In the genomic region with DNA sequence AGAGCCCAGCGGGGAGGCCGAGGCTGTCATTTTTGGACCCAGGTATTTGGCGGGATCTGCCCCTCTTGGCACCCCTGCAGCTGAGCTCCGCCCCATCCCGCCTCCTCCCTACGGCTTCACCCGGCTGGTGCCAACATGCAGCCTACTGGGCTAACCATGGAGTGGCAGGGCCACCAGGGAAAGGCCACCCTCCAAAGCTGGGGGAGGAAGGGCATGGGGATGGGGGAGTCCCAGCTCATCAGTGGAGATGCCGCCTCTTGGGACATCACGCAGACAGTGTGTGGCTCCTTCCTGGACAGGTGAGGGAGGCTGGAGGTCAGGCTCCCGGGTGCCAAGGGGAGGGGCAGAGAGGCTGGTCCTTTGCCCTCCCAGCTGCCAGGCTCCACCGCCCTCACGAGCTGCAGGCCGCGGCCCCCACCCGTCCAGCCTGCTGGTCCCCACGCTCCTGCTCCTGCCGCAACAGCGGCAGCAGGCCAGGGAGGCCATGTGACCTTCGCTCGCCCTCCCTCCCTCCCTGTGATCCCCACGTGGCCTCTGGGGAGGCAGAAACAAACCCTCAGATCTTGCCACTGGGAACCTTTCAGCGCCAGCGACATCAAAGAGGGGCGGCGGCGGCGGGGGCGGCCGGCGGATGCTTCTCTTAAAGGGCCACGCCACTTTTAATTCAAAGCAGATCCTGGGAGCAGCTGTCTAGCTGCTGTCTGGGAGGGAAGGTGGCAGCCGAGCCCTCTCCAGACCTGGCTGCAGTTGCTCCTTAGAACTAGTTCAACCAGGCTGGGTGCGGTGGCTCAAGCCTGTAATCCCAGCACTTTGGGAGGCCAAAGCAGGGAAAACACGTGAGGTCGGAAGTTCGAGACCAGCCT, we compare ENCODE assay signal across 8 cellular contexts. TPM values are rescaled to one million over a fixed set of nuclear protein-coding genes. Genes with fewer than 3 reads are reported as not detected.
DNase-seq lines count a peak whose midpoint lies in the region; ATAC-seq, FAIRE-seq and TF ChIP-seq lines count a peak whose summit lies in the region.

No MANE protein-coding gene starts in this region.

- H3K27ac Mint-ChIP-seq in T-helper 2 cell treated with Interferon-gamma antibody and Interleukin-4, amounts not matched to agents 5 μg/mL and 100 μg/mL, for 36 hours = peak overlapping the region; percentile 15

- no peaks in the 10 kb centered on the region for H3K9me3 ChIP-seq in iPS-18a (ENCODE audit: control insufficient read depth, low read depth, low read length)
- no peaks in the 10 kb centered on the region for H3K9me3 ChIP-seq in spleen

- no peak for TF ChIP-seq CTCF in spleen (IDR thresholded peaks at IDR 0.05 in 8 of 11, conservative IDR thresholded peaks at IDR 0.05 in 3 of 11)

- H3K4me3 ChIP-seq in iPS-18a (ENCODE audit: low read length) (peak overlapping the region; percentile 10), spleen (peak overlapping the region in 6 of 8 donors; percentile 9 to 60 (median 28))

- H3K27me3 Mint-ChIP-seq in T-helper 2 cell treated with Interferon-gamma antibody and Interleukin-4, amounts not matched to agents 5 μg/mL and 100 μg/mL, for 36 hours (ENCODE audit: low read depth) = peaks cover 25% of the 10 kb centered on the region

- H3K4me3 Mint-ChIP-seq in T-helper 2 cell treated with Interferon-gamma antibody and Interleukin-4, amounts not matched to agents 5 μg/mL and 100 μg/mL, for 36 hours = peak overlapping the region; percentile 66

- H3K4me1 ChIP-seq in iPS-18a (ENCODE audit: control insufficient read depth, low read depth, low read length) = peaks cover 10% of the 10 kb centered on the region
- peaks cover 18 to 39% (median 24%) of the 10 kb centered on the region in 6 donors for H3K4me1 ChIP-seq in spleen

- no peak for ATAC-seq in HG03439 (IDR thresholded peaks at IDR 0.05; ENCODE audit: unreplicated experiment)
- ATAC-seq in HG02885 (IDR thresholded peaks at IDR 0.05; ENCODE audit: poor library complexity, unreplicated experiment) = no peak

- 12 to 18% (median 13%) methylated on average over 29 to 36 of the region's 36 CpGs for WGBS in spleen, 5 donors

- H3K36me3 Mint-ChIP-seq in T-helper 2 cell treated with Interferon-gamma antibody and Interleukin-4, amounts not matched to agents 5 μg/mL and 100 μg/mL, for 36 hours (ENCODE audit: low read depth) = no peaks in the 10 kb centered on the region

- H3K27ac ChIP-seq in iPS-18a (ENCODE audit: low read length) (no peak overlapping the region), spleen (peak overlapping the region in 5 of 8 donors; percentile 47 to 64 (median 56))

- TF ChIP-seq POLR2A in GM12892 (IDR thresholded peaks at IDR 0.05; ENCODE audit: low read depth, low read length) (no peak), spleen (IDR thresholded peaks at IDR 0.05) (no peak)

- H3K4me1 Mint-ChIP-seq in T-helper 2 cell treated with Interferon-gamma antibody and Interleukin-4, amounts not matched to agents 5 μg/mL and 100 μg/mL, for 36 hours (ENCODE audit: low read depth) = peaks cover 4% of the 10 kb centered on the region

- DNase-seq in GM12892 (ENCODE audit: insufficient read length) (peak; percentile 91), M059J (ENCODE audit: low read depth) (peak; percentile 59), astrocyte of the hippocampus (ENCODE audit: low read depth, low spot score) (peak; percentile 88), spleen (peak; percentile 93)
- DNase-seq in T-helper 2 cell treated with Interferon-gamma antibody and Interleukin-4, amounts not matched to agents 5 μg/mL and 100 μg/mL, for 36 hours (ENCODE audit: low spot score) = peak; percentile 86

- H3K27me3 ChIP-seq in iPS-18a (ENCODE audit: control insufficient read depth, insufficient read depth, low read length) (peaks cover 67% of the 10 kb centered on the region), spleen (replicated peaks in 1 of 7) (peaks cover 0 to 58% (median 18%) of the 10 kb centered on the region in 7 donors)

- no peak overlapping the region for H3K9ac ChIP-seq in iPS-18a (ENCODE audit: low read length)

- H3K9me3 Mint-ChIP-seq in T-helper 2 cell treated with Interferon-gamma antibody and Interleukin-4, amounts not matched to agents 5 μg/mL and 100 μg/mL, for 36 hours = no peaks in the 10 kb centered on the region

- peak; percentile 85 for FAIRE-seq in GM12892 (lab: Jason Lieb, UNC)

- H3K36me3 ChIP-seq in iPS-18a (ENCODE audit: control insufficient read depth, low read depth, low read length) = no peaks in the 10 kb centered on the region
- no peaks in the 10 kb centered on the region for H3K36me3 ChIP-seq in spleen

- intact Hi-C loops in spleen (cut with DNase I; ENCODE audit: low total_unique reads) = no loop called here

RNA-seq across cellular contexts. Expression of a gene that starts 6.8 kb away (rescaled TPM):
- not detected for polyA plus RNA-seq in GM12892 (2012; ENCODE audit: missing spikeins)
- 3.0 and 3.2 TPM in 2 replicates for total RNA-seq in M059J (2014; rRNA removed; shearing (Covaris generic))
- total RNA-seq in spleen = under 1 TPM in 2 of 7 donors, not detected in 5; 0.28 to 0.85 TPM
- polyA plus RNA-seq in spleen = under 1 TPM; 0.03 to 0.11 (median 0.06) TPM

RNA-seq across cellular contexts. Expression of a gene that starts 9.7 kb away (rescaled TPM):
- polyA plus RNA-seq in GM12892 (2012; ENCODE audit: missing spikeins) = 12.7 TPM
- 27.4 and 33.0 TPM in 2 replicates for total RNA-seq in M059J (2014; rRNA removed; shearing (Covaris generic))
- total RNA-seq in spleen = 10 to 100 TPM; 20.2 to 44.5 (median 26.0) TPM
- polyA plus RNA-seq in spleen = 10 to 100 TPM; 33.7 to 58.8 (median 55.5) TPM

RNA-seq across cellular contexts. Expression of a gene that starts 20.7 kb away (rescaled TPM):
- polyA plus RNA-seq in GM12892 (2012; ENCODE audit: missing spikeins) = not detected
- total RNA-seq in M059J (2014; rRNA removed; shearing (Covaris generic)) = not detected in 2 replicates
- total RNA-seq in spleen = not detected
- polyA plus RNA-seq in spleen = not detected

RNA-seq across cellular contexts. Expression of a gene that starts 30.7 kb away (rescaled TPM):
- polyA plus RNA-seq in GM12892 (2012; ENCODE audit: missing spikeins) = 51.1 TPM
- total RNA-seq in M059J (2014; rRNA removed; shearing (Covaris generic)) = 57.5 and 80.8 TPM in 2 replicates
- 10 to 100 TPM in 1 of 7 donors, 1 to 10 TPM in 6; 3.4 to 10.8 (median 5.5) TPM for total RNA-seq in spleen
- polyA plus RNA-seq in spleen = 1 to 10 TPM; 1.7 to 6.4 (median 5.0) TPM

RNA-seq across cellular contexts. Expression of a gene that starts 40.2 kb away (rescaled TPM):
- polyA plus RNA-seq in GM12892 (2012; ENCODE audit: missing spikeins) = 7.4 TPM
- total RNA-seq in M059J (2014; rRNA removed; shearing (Covaris generic)) = 8.1 and 15.1 TPM in 2 replicates
- total RNA-seq in spleen = 10 to 100 TPM; 22.3 to 41.4 (median 24.2) TPM
- polyA plus RNA-seq in spleen = 10 to 100 TPM in 1 of 3 donors, 1 to 10 TPM in 2; 3.2 to 14.2 (median 3.7) TPM
